Comparison of ENCODE assay signal across 16 cellular contexts in genomic region chr12:52222692-52223091, GRCh38. TPM values are rescaled to one million over a fixed set of nuclear protein-coding genes. Genes with fewer than 3 reads are reported as not detected.
DNase-seq lines count a peak whose midpoint lies in the region; ATAC-seq and TF ChIP-seq lines count a peak whose summit lies in the region.
"Had no signal": no experiment of that assay in that cellular context is flagged by ENCODE, and none has a peak within 500 bp of the region (broad histone marks: within the 10 kb centered on the region; RNA-seq: fewer than 3 reads in every experiment).

No MANE protein-coding gene starts in this region.

- 89 to 96% (median 94%) methylated on average over 4 of the region's 4 CpGs for WGBS in spleen, 5 donors

- peaks cover 3% of the 10 kb centered on the region for H3K9me3 ChIP-seq in RWPE2 (ENCODE audit: severe bottlenecking)
- no peaks in the 10 kb centered on the region for H3K9me3 ChIP-seq in spleen
- no peaks in the 10 kb centered on the region for H3K9me3 ChIP-seq in lower lobe of right lung
- H3K9me3 ChIP-seq: SJCRH30 had no signal

- H3K27me3 ChIP-seq in RWPE2 (ENCODE audit: insufficient read depth, poor library complexity, severe bottlenecking) (no peaks in the 10 kb centered on the region), spleen (replicated peaks in 1 of 7) (peaks cover 0 to 47% (median 9%) of the 10 kb centered on the region in 7 donors), lower lobe of right lung (ENCODE audit: low read depth) (peaks cover 5% of the 10 kb centered on the region)
- H3K27me3 ChIP-seq: SJCRH30 had no signal

- H3K27ac ChIP-seq in RWPE2 (ENCODE audit: poor library complexity, severe bottlenecking) (no peak overlapping the region), spleen (no peak overlapping the region), lower lobe of right lung (no peak overlapping the region)
- H3K27ac ChIP-seq: 22Rv1, RWPE1, SJCRH30 had no signal

- no peak for ATAC-seq in RWPE2 (ENCODE audit: low read depth)
- ATAC-seq in lower lobe of right lung, result no peak

- H3K4me1 ChIP-seq in RWPE2 (ENCODE audit: insufficient read depth, poor library complexity, severe bottlenecking) (peaks cover 30% of the 10 kb centered on the region), spleen (peaks cover 0 to 9% (median 0%) of the 10 kb centered on the region in 6 donors), lower lobe of right lung (no peaks in the 10 kb centered on the region)

- intact Hi-C loops in spleen (cut with DNase I; ENCODE audit: low total_unique reads) (no loop called here), lower lobe of right lung (cut with DNase I) (no loop called here)

- DNase-seq in DMS53 (lab: John Stamatoyannopoulos, UW) (peak; percentile 40), DMS53 treated with DMSO at 0.1 percent for 48 hours (lab: John Stamatoyannopoulos, UW; ENCODE audit: unreplicated experiment) (no peak), RWPE2 (ENCODE audit: low spot score) (peak; percentile 9), mesenteric fat pad (ENCODE audit: low spot score) (peak; percentile 24), spleen (peak; percentile 2), SW 1271 (lab: John Stamatoyannopoulos, UW) (no peak), NCI-H1930 (lab: John Stamatoyannopoulos, UW) (no peak), lower lobe of right lung (no peak)
- DNase-seq: NCI-H1105 treated with DMSO at 0.1 percent for 48 hours, NCI-H526 treated with DMSO at 0.1 percent for 48 hours had no signal

- TF ChIP-seq CTCF in RWPE2 (IDR thresholded peaks at IDR 0.05; ENCODE audit: poor library complexity, severe bottlenecking) (no peak), spleen (IDR thresholded peaks at IDR 0.05 in 8 of 11, conservative IDR thresholded peaks at IDR 0.05 in 3 of 11) (no peak), lower lobe of right lung (IDR thresholded peaks at IDR 0.05) (no peak)

- no peaks in the 10 kb centered on the region for H3K36me3 ChIP-seq in RWPE2 (ENCODE audit: low read depth)
- H3K36me3 ChIP-seq in spleen, result no peaks in the 10 kb centered on the region
- no peaks in the 10 kb centered on the region for H3K36me3 ChIP-seq in lower lobe of right lung

- no peak for TF ChIP-seq POLR2A in spleen (IDR thresholded peaks at IDR 0.05)

- H3K4me3 ChIP-seq in RWPE2 (ENCODE audit: severe bottlenecking) (no peak overlapping the region), spleen (no peak overlapping the region), lower lobe of right lung (no peak overlapping the region)
- H3K4me3 ChIP-seq: SJCRH30 had no signal

RNA-seq across cellular contexts. Expression of gene KRT7, which starts 10.4 kb away (rescaled TPM):
- total RNA-seq in mesenteric fat pad (11.7 TPM), spleen (1 to 10 TPM in 1 of 7 donors, under 1 TPM in 3, not detected in 3; 0.73 to 1.5 (median 0.83) TPM), lower lobe of right lung (257 TPM)
- 1 to 10 TPM; 1.2 to 1.9 (median 1.6) TPM for polyA plus RNA-seq in spleen
- total RNA-seq: CD4-positive, alpha-beta memory T cell had no signal
- polyA plus RNA-seq: CD4-positive, alpha-beta memory T cell; IgD-negative memory B cell had no signal

RNA-seq across cellular contexts. Expression of gene KRT80, which starts 30.9 kb away (rescaled TPM):
- total RNA-seq in mesenteric fat pad (not detected), spleen (under 1 TPM in 2 of 7 donors, not detected in 5; 0.17 to 0.37 TPM), lower lobe of right lung (3.0 TPM)
- polyA plus RNA-seq in spleen, result under 1 TPM in 1 of 3 donors, not detected in 2; 0.03 TPM
- total RNA-seq: CD4-positive, alpha-beta memory T cell; H9 had no signal
- polyA plus RNA-seq: CD4-positive, alpha-beta memory T cell; IgD-negative memory B cell had no signal

RNA-seq across cellular contexts. Expression of gene KRT86, which starts 51.8 kb away (rescaled TPM):
- total RNA-seq in mesenteric fat pad, result not detected
- under 1 TPM in 2 of 7 donors, not detected in 5; 0.17 to 0.26 TPM for total RNA-seq in spleen
- under 1 TPM in 2 of 3 donors, not detected in 1; 0.08 to 0.09 TPM for polyA plus RNA-seq in spleen
- total RNA-seq in lower lobe of right lung, result 0.74 TPM
- total RNA-seq: CD4-positive, alpha-beta memory T cell; H9 had no signal
- polyA plus RNA-seq: CD4-positive, alpha-beta memory T cell; IgD-negative memory B cell had no signal

Comparison
In these comparisons a context has a peak if more than half of its experiments do, and no peak if none do; other contexts are left out.
1. DNase-seq: peak in DMS53 (single experiment), RWPE2 (single experiment), mesenteric fat pad (single experiment) and spleen (single experiment); none in DMS53 treated with DMSO at 0.1 percent for 48 hours (single experiment), SW 1271 (0 of 2), NCI-H1930 (0 of 2) and lower lobe of right lung (single experiment).
2. RNA of gene KRT7, which starts 10.4 kb away (total RNA-seq): 257 TPM in lower lobe of right lung (single experiment); 11.7 TPM in mesenteric fat pad (single experiment) and 0.73 to 1.5 TPM in spleen; every median in the first group is over 10 times any median in the second.